In the genomic region with DNA sequence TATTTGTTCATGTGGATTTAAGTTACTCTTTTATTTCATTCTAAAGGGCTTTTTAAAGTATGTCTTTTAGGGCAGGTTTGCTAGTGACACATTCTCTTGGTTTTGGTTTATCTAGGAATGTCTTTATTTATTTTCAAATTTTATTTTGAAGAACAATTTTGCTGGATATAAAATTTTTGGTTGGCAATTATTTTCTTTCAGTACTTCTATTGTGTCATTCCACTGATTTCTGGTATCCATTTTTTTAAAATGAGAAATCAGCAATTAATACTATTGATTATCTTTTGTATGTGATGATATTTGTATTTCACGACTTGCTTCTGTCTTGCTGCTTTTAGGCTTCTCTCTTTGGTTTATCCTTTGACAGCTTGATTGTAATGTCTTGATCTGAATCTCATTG, we compare ENCODE assay signal across 6 cellular contexts.
"Had no signal": no experiment of that assay in that cellular context is flagged by ENCODE, and none has a peak within 500 bp of the region (broad histone marks: within the 10 kb centered on the region; RNA-seq: fewer than 3 reads in every experiment).

No MANE protein-coding gene starts in this region.

- H3K27ac ChIP-seq: HL-60 had no signal

- H3K4me3 ChIP-seq: K562 had no signal

- DNase-seq: IMR-90, KBM-7, KG1 had no signal

- ATAC-seq: HepG2, K562 had no signal
